In genomic region chr12:51821423-51822260, GRCh38 we compare ENCODE assay signal across 8 cellular contexts. TPM values are rescaled to one million over a fixed set of nuclear protein-coding genes. Genes with fewer than 3 reads are reported as not detected.
DNase-seq lines count a peak whose midpoint lies in the region; ATAC-seq, FAIRE-seq and TF ChIP-seq lines count a peak whose summit lies in the region.

No MANE protein-coding gene starts in this region.

- H3K9me3 Mint-ChIP-seq in nephron, result no peaks in the 10 kb centered on the region

- H3K36me3 Mint-ChIP-seq in nephron (ENCODE audit: low read depth), result peaks cover 20% of the 10 kb centered on the region

- no peaks in the 10 kb centered on the region for H3K9me3 ChIP-seq in kidney (ENCODE audit: control insufficient read depth in 1 of 2, low read length in 2 of 2)

- no peak for TF ChIP-seq CTCF in AG04449 (IDR thresholded peaks at IDR 0.05; ENCODE audit: insufficient read depth, low read length, missing control alignments)
- TF ChIP-seq CTCF in coronary artery (IDR thresholded peaks at IDR 0.05), result no peak
- TF ChIP-seq CTCF in nephron (IDR thresholded peaks at IDR 0.05; ENCODE audit: unreplicated experiment in 3 of 3), result no peak
- no peak for TF ChIP-seq CTCF in kidney (IDR thresholded peaks at IDR 0.05; ENCODE audit: borderline replicate concordance, extremely low read depth, insufficient read depth)

- peak overlapping the region; percentile 68 for H3K4me3 ChIP-seq in AG04449 (ENCODE audit: low read depth, low read length)
- H3K4me3 ChIP-seq in coronary artery, result peak overlapping the region; percentile 66
- no peak overlapping the region for H3K4me3 ChIP-seq in kidney (ENCODE audit: low read length in 2 of 2)

- CTCF ChIA-PET in AG04449 (lab: Yijun Ruan, JAX), result interaction anchor here (0.9 to 5.3 kb wide), 13 partner anchors 6 to 450 kb away, joined by 3 to 39 read pairs (median 5); a partner anchor contains a TSS

- intact Hi-C loops in kidney (cut with DNase I), result no loop called here

- no peak for ATAC-seq in HG02763 (IDR thresholded peaks at IDR 0.05; ENCODE audit: unreplicated experiment)
- ATAC-seq in GM18502 (IDR thresholded peaks at IDR 0.05; ENCODE audit: poor library complexity, unreplicated experiment), result no peak

- H3K4me1 Mint-ChIP-seq in nephron, result peaks cover 22% of the 10 kb centered on the region

- POLR2A ChIA-PET in AG04449 (lab: Yijun Ruan, JAX), result interaction anchor here (1.1 kb wide), 1 partner anchor 230 kb away, joined by 4 read pairs; no protein-coding TSS in a partner anchor

- DNase-seq in AG04449 (ENCODE audit: low read depth, low spot score), result no peak
- DNase-seq in NCI-H69 (lab: John Stamatoyannopoulos, UW), result peak; percentile 72
- no peak for DNase-seq in coronary artery (ENCODE audit: low spot score)
- no peak for DNase-seq in kidney
- DNase-seq in COLO829 (ENCODE audit: low spot score), result no peak

- H3K4me1 ChIP-seq in kidney (ENCODE audit: control insufficient read depth in 1 of 2, insufficient read depth in 1 of 2, low read depth in 1 of 2, low read length in 2 of 2), result no peaks in the 10 kb centered on the region

- H3K27ac Mint-ChIP-seq in nephron, result no peak overlapping the region

- H3K27me3 Mint-ChIP-seq in nephron (ENCODE audit: low read depth), result peaks cover 10% of the 10 kb centered on the region

- peak overlapping the region in 2 of 3 experiments; percentile 59 to 71 for H3K4me3 Mint-ChIP-seq in nephron

- no peak overlapping the region for H3K9ac ChIP-seq in kidney (ENCODE audit: low read length in 2 of 2)

- no peak for FAIRE-seq in kidney (lab: Jason Lieb, UNC)

- no peaks in the 10 kb centered on the region for H3K36me3 ChIP-seq in kidney (ENCODE audit: control insufficient read depth in 1 of 2, insufficient read depth in 2 of 2, low read length in 2 of 2)

- peak overlapping the region in 1 of 2 donors; percentile 51 for H3K27ac ChIP-seq in coronary artery
- no peak overlapping the region for H3K27ac ChIP-seq in kidney (ENCODE audit: low read depth in 2 of 2, low read length in 2 of 2)

RNA-seq across cellular contexts. Expression of gene FIGNL2, which starts 26.9 kb away (rescaled TPM):
- 6.1 TPM for total RNA-seq in kidney
- polyA plus RNA-seq in kidney (ENCODE audit: insufficient read depth, low read depth, low replicate concordance), result 3.1 TPM

Comparison
In these comparisons a context has a peak if more than half of its experiments do, and no peak if none do; other contexts are left out.
1. H3K4me3 ChIP-seq: peak in AG04449 (single experiment) and coronary artery (single experiment); none in kidney (0 of 2).